In genomic region chr4:87529187-87529586, GRCh38 we compare ENCODE assay signal across 13 cellular contexts. TPM values are rescaled to one million over a fixed set of nuclear protein-coding genes. Genes with fewer than 3 reads are reported as not detected.
DNase-seq lines count a peak whose midpoint lies in the region; ATAC-seq and TF ChIP-seq lines count a peak whose summit lies in the region.
"Had no signal": no experiment of that assay in that cellular context is flagged by ENCODE, and none has a peak within 500 bp of the region (broad histone marks: within the 10 kb centered on the region; RNA-seq: fewer than 3 reads in every experiment).

SPARCL1 (minus strand) TSS chr4:87529376; CDS start chr4:87499574, 29,802 bp downstream.

- peaks cover 61% of the 10 kb centered on the region for H3K4me1 ChIP-seq in HAP-1
- no peaks in the 10 kb centered on the region for H3K4me1 ChIP-seq in endocrine pancreas (ENCODE audit: control insufficient read depth, insufficient read depth, low read length)
- peaks cover 0 to 8% of the 10 kb centered on the region in 2 donors for H3K4me1 ChIP-seq in gastrocnemius medialis

- in situ Hi-C loops in HAP-1 (cut with MboI; ENCODE audit: low sequenced_read_pairs) (no loop called here), gastrocnemius medialis (cut with MboI; ENCODE audit: low sequenced_read_pairs in 4 of 4) (loop anchor here in 1 of 4 donors (25.0 kb wide), 1 partner anchor 483 kb away; the partner anchor contains the start of gene PKD2)

- H3K4me1 Mint-ChIP-seq in activated T-helper 1 cell treated with anti-CD3 and anti-CD28 coated beads, Interleukin-12 subunit alpha, Interleukin-12 subunit beta, Interleukin-2, Interleukin-4 antibody, amounts not matched to agents 30 ng/mL and 10 ng/mL and 1 ng/mL, durations not matched to agents 14 hours and 24 hours and 36 hours (ENCODE audit: low read depth): no peaks in the 10 kb centered on the region
- H3K4me1 Mint-ChIP-seq: central memory CD8-positive, alpha-beta T cell had no signal

- intact Hi-C loops in lower leg skin (cut with DNase I; ENCODE audit: low total_unique reads): no loop called here
- intact Hi-C loops in gastrocnemius medialis (cut with DNase I; ENCODE audit: low total_unique reads): no loop called here
- intact Hi-C loops in activated T-helper 1 cell treated with anti-CD3 and anti-CD28 coated beads, Interleukin-12 subunit alpha, Interleukin-12 subunit beta, Interleukin-2, Interleukin-4 antibody, amounts not matched to agents 30 ng/mL and 10 ng/mL and 1 ng/mL, durations not matched to agents 14 hours and 24 hours and 36 hours (cut with micrococcal nuclease): no loop called here

- TF ChIP-seq CTCF in lower leg skin (IDR thresholded peaks at IDR 0.05): no peak
- no peak for TF ChIP-seq CTCF in gastrocnemius medialis (IDR thresholded peaks at IDR 0.05 in 4 of 5, conservative IDR thresholded peaks at IDR 0.05 in 1 of 5)

- peak in 1 of 2 donors; percentile 6 for ATAC-seq in gastrocnemius medialis

- H3K36me3 ChIP-seq in HAP-1 (replicated peaks): no peaks in the 10 kb centered on the region
- no peaks in the 10 kb centered on the region for H3K36me3 ChIP-seq in endocrine pancreas (ENCODE audit: control insufficient read depth, insufficient read depth, low read length)
- H3K36me3 ChIP-seq in gastrocnemius medialis: no peaks in the 10 kb centered on the region

- H3K27ac ChIP-seq in gastrocnemius medialis: peak within 1 kb of the TSS; percentile 77 to 83 (median 80)

- no peak within 1 kb of the TSS for H3K4me3 Mint-ChIP-seq in activated T-helper 1 cell treated with anti-CD3 and anti-CD28 coated beads, Interleukin-12 subunit alpha, Interleukin-12 subunit beta, Interleukin-2, Interleukin-4 antibody, amounts not matched to agents 30 ng/mL and 10 ng/mL and 1 ng/mL, durations not matched to agents 14 hours and 24 hours and 36 hours
- H3K4me3 Mint-ChIP-seq: central memory CD8-positive, alpha-beta T cell had no signal

- peaks cover 2% of the 10 kb centered on the region for H3K36me3 Mint-ChIP-seq in activated T-helper 1 cell treated with anti-CD3 and anti-CD28 coated beads, Interleukin-12 subunit alpha, Interleukin-12 subunit beta, Interleukin-2, Interleukin-4 antibody, amounts not matched to agents 30 ng/mL and 10 ng/mL and 1 ng/mL, durations not matched to agents 14 hours and 24 hours and 36 hours (ENCODE audit: low read depth)

- WGBS in lower leg skin, 2 donors: 42 to 49% methylated on average over 4 of the region's 4 CpGs

- H3K27ac Mint-ChIP-seq in activated T-helper 1 cell treated with anti-CD3 and anti-CD28 coated beads, Interleukin-12 subunit alpha, Interleukin-12 subunit beta, Interleukin-2, Interleukin-4 antibody, amounts not matched to agents 30 ng/mL and 10 ng/mL and 1 ng/mL, durations not matched to agents 14 hours and 24 hours and 36 hours: no peak within 1 kb of the TSS

- H3K27me3 ChIP-seq in HAP-1 (ENCODE audit: low read depth) (no peaks in the 10 kb centered on the region), endocrine pancreas (ENCODE audit: control insufficient read depth, insufficient read depth, low read length) (no peaks in the 10 kb centered on the region), gastrocnemius medialis (no peaks in the 10 kb centered on the region)

- DNase-seq in HAP-1 (ENCODE audit: low spot score in 2 of 2) (peak; percentile 62 to 81), lower leg skin (ENCODE audit: low spot score in 2 of 2) (no peak), gastrocnemius medialis (peak; percentile 16 to 27), NCI-H1694 treated with DMSO at 0.1 percent for 48 hours (lab: John Stamatoyannopoulos, UW) (no peak), AG20443 (ENCODE audit: low spot score) (no peak)
- DNase-seq in activated T-helper 1 cell treated with anti-CD3 and anti-CD28 coated beads, Interleukin-12 subunit alpha, Interleukin-12 subunit beta, Interleukin-2, Interleukin-4 antibody, amounts not matched to agents 30 ng/mL and 10 ng/mL and 1 ng/mL, durations not matched to agents 14 hours and 24 hours and 36 hours (ENCODE audit: low spot score): no peak
- DNase-seq in activated effector memory CD4-positive, alpha-beta T cell treated with anti-CD3 and anti-CD28 coated beads, Interleukin-2, amount 50 U/mL, for 16 hours: no peak
- DNase-seq: activated CD8-positive, alpha-beta memory T cell treated with anti-CD3 and anti-CD28 coated beads, Interleukin-2, amount 50 U/mL, for 4 hours; AML-193; stimulated activated CD4-positive, alpha-beta T cell treated with anti-CD3 and anti-CD28 coated beads, Interleukin-2, amount 100 ng/mL, for 48 hours; T-helper 1 cell had no signal

- H3K9me3 ChIP-seq in HAP-1 (no peaks in the 10 kb centered on the region), endocrine pancreas (ENCODE audit: control insufficient read depth, low read length) (no peaks in the 10 kb centered on the region), gastrocnemius medialis (no peaks in the 10 kb centered on the region)

- H3K27me3 Mint-ChIP-seq in activated T-helper 1 cell treated with anti-CD3 and anti-CD28 coated beads, Interleukin-12 subunit alpha, Interleukin-12 subunit beta, Interleukin-2, Interleukin-4 antibody, amounts not matched to agents 30 ng/mL and 10 ng/mL and 1 ng/mL, durations not matched to agents 14 hours and 24 hours and 36 hours (ENCODE audit: insufficient read depth): peaks cover 5% of the 10 kb centered on the region

- TF ChIP-seq POLR2A in lower leg skin (IDR thresholded peaks at IDR 0.05): no peak
- peak; percentile 18 to 64 for TF ChIP-seq POLR2A in gastrocnemius medialis (IDR thresholded peaks at IDR 0.05)

- H3K9ac ChIP-seq in endocrine pancreas (ENCODE audit: control insufficient read depth, insufficient read depth, low read length): no peak within 1 kb of the TSS

- H3K4me3 ChIP-seq in HAP-1: no peak within 1 kb of the TSS
- H3K4me3 ChIP-seq in endocrine pancreas (ENCODE audit: control insufficient read depth, insufficient read depth, low read length): peak within 1 kb of the TSS; percentile 3
- no peak within 1 kb of the TSS for H3K4me3 ChIP-seq in lower leg skin (ENCODE audit: low read depth, poor library complexity, severe bottlenecking)
- peak within 1 kb of the TSS; percentile 21 to 54 (median 48) for H3K4me3 ChIP-seq in gastrocnemius medialis

- peaks cover 5% of the 10 kb centered on the region for H3K9me3 Mint-ChIP-seq in activated T-helper 1 cell treated with anti-CD3 and anti-CD28 coated beads, Interleukin-12 subunit alpha, Interleukin-12 subunit beta, Interleukin-2, Interleukin-4 antibody, amounts not matched to agents 30 ng/mL and 10 ng/mL and 1 ng/mL, durations not matched to agents 14 hours and 24 hours and 36 hours

RNA-seq across cellular contexts. Expression of gene SPARCL1, which starts in this region (rescaled TPM):
- 100 to 1,000 TPM in 2 of 4 donors, 10 to 100 TPM in 2; 66.2 to 259 (median 117) TPM for total RNA-seq in lower leg skin
- total RNA-seq in gastrocnemius medialis: 100 to 1,000 TPM; 225 to 357 (median 273) TPM
- total RNA-seq in activated T-helper 1 cell treated with anti-CD3 and anti-CD28 coated beads, Interleukin-12 subunit alpha, Interleukin-12 subunit beta, Interleukin-2, Interleukin-4 antibody, amounts not matched to agents 30 ng/mL and 10 ng/mL and 1 ng/mL, durations not matched to agents 14 hours and 24 hours and 36 hours: not detected in 2 replicates

Comparison
In these comparisons a context has a peak if more than half of its experiments do, and no peak if none do; other contexts are left out.
1. RNA of gene SPARCL1 (total RNA-seq): 225 to 357 TPM in gastrocnemius medialis and 66.2 to 259 TPM in lower leg skin; not detected in activated T-helper 1 cell treated with anti-CD3 and anti-CD28 coated beads, Interleukin-12 subunit alpha, Interleukin-12 subunit beta, Interleukin-2, Interleukin-4 antibody, amounts not matched to agents 30 ng/mL and 10 ng/mL and 1 ng/mL, durations not matched to agents 14 hours and 24 hours and 36 hours; every median in the first group is over 10 times any median in the second.
2. DNase-seq: peak in HAP-1 (2 of 2) and gastrocnemius medialis (2 of 2); none in lower leg skin (0 of 2), NCI-H1694 treated with DMSO at 0.1 percent for 48 hours (single experiment), AG20443 (single experiment), activated T-helper 1 cell treated with anti-CD3 and anti-CD28 coated beads, Interleukin-12 subunit alpha, Interleukin-12 subunit beta, Interleukin-2, Interleukin-4 antibody, amounts not matched to agents 30 ng/mL and 10 ng/mL and 1 ng/mL, durations not matched to agents 14 hours and 24 hours and 36 hours (single experiment) and activated effector memory CD4-positive, alpha-beta T cell treated with anti-CD3 and anti-CD28 coated beads, Interleukin-2, amount 50 U/mL, for 16 hours (single experiment).
3. H3K4me3 ChIP-seq: peak in endocrine pancreas (single experiment) and gastrocnemius medialis (4 of 4); none in HAP-1 (single experiment) and lower leg skin (single experiment).
4. POLR2A ChIP-seq: peak in gastrocnemius medialis (2 of 2); none in lower leg skin (0 of 2).